ENCODE assay signal across 19 cellular contexts in the genomic region with DNA sequence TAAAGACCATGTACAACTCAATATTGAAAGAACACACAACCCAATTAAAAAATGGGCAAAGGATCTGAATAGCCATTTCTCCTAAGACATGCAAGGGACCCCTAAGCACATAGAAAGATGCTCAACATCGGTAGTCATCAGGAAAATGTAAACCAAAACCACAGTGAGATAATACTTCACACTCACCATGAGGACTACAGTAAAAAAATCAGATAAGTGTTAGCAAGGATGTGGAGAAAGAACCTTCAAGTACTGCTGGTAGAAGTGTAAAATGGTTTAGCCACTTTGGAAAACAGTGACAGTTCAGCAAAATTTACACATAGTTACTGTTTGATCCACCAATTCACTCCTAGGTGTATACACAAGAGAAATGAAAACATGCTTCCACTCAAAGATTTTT. TPM values are rescaled to one million over a fixed set of nuclear protein-coding genes. Genes with fewer than 3 reads are reported as not detected.
A peak's percentile ranks its signal among the peaks of the same experiment; 100 is the strongest.
DNase-seq lines count a peak whose midpoint lies in the region; ATAC-seq lines count a peak whose summit lies in the region.
"Had no signal": no experiment of that assay in that cellular context is flagged by ENCODE, and none has a peak within 500 bp of the region (broad histone marks: within the 10 kb centered on the region; RNA-seq: fewer than 3 reads in every experiment).

No MANE protein-coding gene starts in this region.

- no peaks in the 10 kb centered on the region for H3K36me3 Mint-ChIP-seq in immature natural killer cell
- H3K36me3 Mint-ChIP-seq in natural killer cell treated with Interleukin-12 subunit alpha and Interleukin-12 subunit beta and Interleukin-15 and Interleukin-18, amount 100 ng/mL, for 72 hours, result no peaks in the 10 kb centered on the region
- H3K36me3 Mint-ChIP-seq in activated naive CD8-positive, alpha-beta T cell treated with anti-CD3 and anti-CD28 coated beads for 36 hours, result no peaks in the 10 kb centered on the region
- H3K36me3 Mint-ChIP-seq: CD4-positive, CD25-positive, alpha-beta regulatory T cell; IgD-negative memory B cell had no signal

- ATAC-seq in natural killer cell treated with Interleukin-12 subunit alpha and Interleukin-12 subunit beta and Interleukin-15 and Interleukin-18, amount 100 ng/mL, for 72 hours, result peak; percentile 83 to 84
- ATAC-seq in HG02763 (IDR thresholded peaks at IDR 0.05; ENCODE audit: unreplicated experiment), result no peak
- no peak for ATAC-seq in HG03039 (IDR thresholded peaks at IDR 0.05; ENCODE audit: unreplicated experiment)
- ATAC-seq: GM23338, HepG2 had no signal

- H3K4me1 Mint-ChIP-seq in immature natural killer cell, result peaks cover 81 to 90% of the 10 kb centered on the region in 2 donors
- H3K4me1 Mint-ChIP-seq in natural killer cell treated with Interleukin-12 subunit alpha and Interleukin-12 subunit beta and Interleukin-15 and Interleukin-18, amount 100 ng/mL, for 72 hours (ENCODE audit: low read depth in 2 of 2), result peaks cover 59 to 72% of the 10 kb centered on the region in 2 donors
- no peaks in the 10 kb centered on the region for H3K4me1 Mint-ChIP-seq in activated naive CD8-positive, alpha-beta T cell treated with anti-CD3 and anti-CD28 coated beads for 36 hours
- H3K4me1 Mint-ChIP-seq: GM23338 had no signal

- DNase-seq in OCI-M1 (lab: John Stamatoyannopoulos, UW) (peak; percentile 13), immature natural killer cell (peak; percentile 70 to 75 (median 72))
- DNase-seq in natural killer cell treated with Interleukin-12 subunit alpha and Interleukin-12 subunit beta and Interleukin-15 and Interleukin-18, amount 100 ng/mL, for 72 hours (ENCODE audit: low spot score), result no peak
- DNase-seq in activated naive CD8-positive, alpha-beta T cell treated with anti-CD3 and anti-CD28 coated beads for 36 hours, result no peak
- DNase-seq: ACHN; BE2C; C1 segment of cervical spinal cord; Caco-2; CD4-positive, CD25-positive, alpha-beta regulatory T cell; DMS153; DMS79; GDM1; HCEC 1CT had no signal

- peak overlapping the region; percentile 63 to 85 (median 69) for H3K4me3 Mint-ChIP-seq in immature natural killer cell
- peak overlapping the region; percentile 62 for H3K4me3 Mint-ChIP-seq in natural killer cell treated with Interleukin-12 subunit alpha and Interleukin-12 subunit beta and Interleukin-15 and Interleukin-18, amount 100 ng/mL, for 72 hours
- no peak overlapping the region for H3K4me3 Mint-ChIP-seq in activated naive CD8-positive, alpha-beta T cell treated with anti-CD3 and anti-CD28 coated beads for 36 hours
- H3K4me3 Mint-ChIP-seq: CD4-positive, CD25-positive, alpha-beta regulatory T cell; GM23338; IgD-negative memory B cell had no signal

- no peaks in the 10 kb centered on the region for H3K9me3 Mint-ChIP-seq in immature natural killer cell
- H3K9me3 Mint-ChIP-seq in natural killer cell treated with Interleukin-12 subunit alpha and Interleukin-12 subunit beta and Interleukin-15 and Interleukin-18, amount 100 ng/mL, for 72 hours, result no peaks in the 10 kb centered on the region
- H3K9me3 Mint-ChIP-seq in activated naive CD8-positive, alpha-beta T cell treated with anti-CD3 and anti-CD28 coated beads for 36 hours, result no peaks in the 10 kb centered on the region
- H3K9me3 Mint-ChIP-seq: GM23338 had no signal

- H3K27ac Mint-ChIP-seq in immature natural killer cell, result peak overlapping the region; percentile 86 to 98 (median 91)
- peak overlapping the region; percentile 38 to 64 for H3K27ac Mint-ChIP-seq in natural killer cell treated with Interleukin-12 subunit alpha and Interleukin-12 subunit beta and Interleukin-15 and Interleukin-18, amount 100 ng/mL, for 72 hours
- no peak overlapping the region for H3K27ac Mint-ChIP-seq in activated naive CD8-positive, alpha-beta T cell treated with anti-CD3 and anti-CD28 coated beads for 36 hours
- H3K27ac Mint-ChIP-seq: CD4-positive, CD25-positive, alpha-beta regulatory T cell; GM23338; IgD-negative memory B cell had no signal

- H3K27me3 Mint-ChIP-seq in immature natural killer cell (ENCODE audit: low read depth in 3 of 3), result peaks cover 2 to 7% (median 7%) of the 10 kb centered on the region in 3 donors
- no peaks in the 10 kb centered on the region for H3K27me3 Mint-ChIP-seq in natural killer cell treated with Interleukin-12 subunit alpha and Interleukin-12 subunit beta and Interleukin-15 and Interleukin-18, amount 100 ng/mL, for 72 hours
- peaks cover 5% of the 10 kb centered on the region for H3K27me3 Mint-ChIP-seq in activated naive CD8-positive, alpha-beta T cell treated with anti-CD3 and anti-CD28 coated beads for 36 hours

RNA-seq across cellular contexts. Expression of gene XIRP1, which starts 30.1 kb away (rescaled TPM):
- under 1 TPM in 2 of 3 donors, not detected in 1; 0.03 to 0.27 TPM for polyA plus RNA-seq in immature natural killer cell
- total RNA-seq in natural killer cell treated with Interleukin-12 subunit alpha and Interleukin-12 subunit beta and Interleukin-15 and Interleukin-18, amount 100 ng/mL, for 72 hours, result under 1 TPM; 0.22 to 0.43 TPM
- total RNA-seq in activated naive CD8-positive, alpha-beta T cell treated with anti-CD3 and anti-CD28 coated beads for 36 hours, result under 1 TPM; 0.66 to 0.91 TPM
- total RNA-seq: Caco-2; CD4-positive, CD25-positive, alpha-beta regulatory T cell; Daoy; GM23338; HepG2 had no signal
- polyA plus RNA-seq: CD4-positive, CD25-positive, alpha-beta regulatory T cell; GM23338; HepG2; IgD-negative memory B cell had no signal

RNA-seq across cellular contexts. Expression of gene CX3CR1, which starts 57.4 kb away (rescaled TPM):
- polyA plus RNA-seq in immature natural killer cell, result 1,000 to 10,000 TPM in 1 of 3 donors, 100 to 1,000 TPM in 2; 338 to 1,281 (median 522) TPM
- total RNA-seq in natural killer cell treated with Interleukin-12 subunit alpha and Interleukin-12 subunit beta and Interleukin-15 and Interleukin-18, amount 100 ng/mL, for 72 hours, result 10 to 100 TPM in 1 of 2 donors, 1 to 10 TPM in 1; 5.8 to 18.4 TPM
- under 1 TPM; 0.08 to 0.25 TPM for total RNA-seq in activated naive CD8-positive, alpha-beta T cell treated with anti-CD3 and anti-CD28 coated beads for 36 hours
- total RNA-seq: Daoy, HepG2 had no signal
- polyA plus RNA-seq: HepG2 had no signal

Comparison
In these comparisons a context has a peak if more than half of its experiments do, and no peak if none do; other contexts are left out.
1. DNase-seq: peak in OCI-M1 (single experiment) and immature natural killer cell (3 of 3); none in natural killer cell treated with Interleukin-12 subunit alpha and Interleukin-12 subunit beta and Interleukin-15 and Interleukin-18, amount 100 ng/mL, for 72 hours (single experiment) and activated naive CD8-positive, alpha-beta T cell treated with anti-CD3 and anti-CD28 coated beads for 36 hours (single experiment).
2. ATAC-seq: peak in natural killer cell treated with Interleukin-12 subunit alpha and Interleukin-12 subunit beta and Interleukin-15 and Interleukin-18, amount 100 ng/mL, for 72 hours (2 of 2); none in HG02763 (single experiment) and HG03039 (single experiment).
3. RNA of gene CX3CR1, which starts 57.4 kb away (total RNA-seq): 5.8 to 18.4 TPM in natural killer cell treated with Interleukin-12 subunit alpha and Interleukin-12 subunit beta and Interleukin-15 and Interleukin-18, amount 100 ng/mL, for 72 hours; 0.08 to 0.25 TPM in activated naive CD8-positive, alpha-beta T cell treated with anti-CD3 and anti-CD28 coated beads for 36 hours; every median in the first group is over 4 times any median in the second.